1 cellular context compared by ENCODE assay signal in the genomic region with DNA sequence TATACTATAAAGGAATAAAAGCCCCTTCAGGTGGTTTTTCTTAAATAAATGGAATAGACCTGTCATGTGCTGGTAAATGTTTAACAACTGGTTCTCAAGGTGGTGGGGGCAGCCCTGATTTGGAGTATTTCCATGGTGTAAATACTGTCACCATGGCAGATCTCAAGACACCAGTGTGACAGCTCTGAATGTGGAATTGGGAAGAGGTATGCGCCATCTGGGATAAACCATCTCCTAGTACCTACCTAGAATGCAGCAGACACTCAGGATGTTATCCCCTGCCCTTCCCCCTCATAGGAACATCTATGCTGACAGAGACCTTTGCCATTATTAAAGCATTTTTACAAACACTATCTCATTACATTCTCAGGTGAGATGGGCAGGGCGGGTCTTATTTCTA.
TF ChIP-seq lines count a peak whose summit lies in the region.

No MANE protein-coding gene starts in this region.

TF ChIP-seq in HEK293, 187 proteins besides CTCF, POLR2A, EP300 and RAD21 (continued from another document):
- no peak for TF ChIP-seq ZNF157 (tag by site-specific recombination; IDR thresholded peaks at IDR 0.05)
- TF ChIP-seq, protein P1, sequence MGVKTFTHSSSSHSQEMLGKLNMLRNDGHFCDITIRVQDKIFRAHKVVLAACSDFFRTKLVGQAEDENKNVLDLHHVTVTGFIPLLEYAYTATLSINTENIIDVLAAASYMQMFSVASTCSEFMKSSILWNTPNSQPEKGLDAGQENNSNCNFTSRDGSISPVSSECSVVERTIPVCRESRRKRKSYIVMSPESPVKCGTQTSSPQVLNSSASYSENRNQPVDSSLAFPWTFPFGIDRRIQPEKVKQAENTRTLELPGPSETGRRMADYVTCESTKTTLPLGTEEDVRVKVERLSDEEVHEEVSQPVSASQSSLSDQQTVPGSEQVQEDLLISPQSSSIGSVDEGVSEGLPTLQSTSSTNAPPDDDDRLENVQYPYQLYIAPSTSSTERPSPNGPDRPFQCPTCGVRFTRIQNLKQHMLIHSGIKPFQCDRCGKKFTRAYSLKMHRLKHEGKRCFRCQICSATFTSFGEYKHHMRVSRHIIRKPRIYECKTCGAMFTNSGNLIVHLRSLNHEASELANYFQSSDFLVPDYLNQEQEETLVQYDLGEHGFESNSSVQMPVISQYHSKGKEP (tag by site-specific recombination; IDR thresholded peaks at IDR 0.05) = no peak
- no peak for TF ChIP-seq ZNF132 (tag by site-specific recombination; IDR thresholded peaks at IDR 0.05; ENCODE audit: borderline replicate concordance)
- TF ChIP-seq, protein P2, sequence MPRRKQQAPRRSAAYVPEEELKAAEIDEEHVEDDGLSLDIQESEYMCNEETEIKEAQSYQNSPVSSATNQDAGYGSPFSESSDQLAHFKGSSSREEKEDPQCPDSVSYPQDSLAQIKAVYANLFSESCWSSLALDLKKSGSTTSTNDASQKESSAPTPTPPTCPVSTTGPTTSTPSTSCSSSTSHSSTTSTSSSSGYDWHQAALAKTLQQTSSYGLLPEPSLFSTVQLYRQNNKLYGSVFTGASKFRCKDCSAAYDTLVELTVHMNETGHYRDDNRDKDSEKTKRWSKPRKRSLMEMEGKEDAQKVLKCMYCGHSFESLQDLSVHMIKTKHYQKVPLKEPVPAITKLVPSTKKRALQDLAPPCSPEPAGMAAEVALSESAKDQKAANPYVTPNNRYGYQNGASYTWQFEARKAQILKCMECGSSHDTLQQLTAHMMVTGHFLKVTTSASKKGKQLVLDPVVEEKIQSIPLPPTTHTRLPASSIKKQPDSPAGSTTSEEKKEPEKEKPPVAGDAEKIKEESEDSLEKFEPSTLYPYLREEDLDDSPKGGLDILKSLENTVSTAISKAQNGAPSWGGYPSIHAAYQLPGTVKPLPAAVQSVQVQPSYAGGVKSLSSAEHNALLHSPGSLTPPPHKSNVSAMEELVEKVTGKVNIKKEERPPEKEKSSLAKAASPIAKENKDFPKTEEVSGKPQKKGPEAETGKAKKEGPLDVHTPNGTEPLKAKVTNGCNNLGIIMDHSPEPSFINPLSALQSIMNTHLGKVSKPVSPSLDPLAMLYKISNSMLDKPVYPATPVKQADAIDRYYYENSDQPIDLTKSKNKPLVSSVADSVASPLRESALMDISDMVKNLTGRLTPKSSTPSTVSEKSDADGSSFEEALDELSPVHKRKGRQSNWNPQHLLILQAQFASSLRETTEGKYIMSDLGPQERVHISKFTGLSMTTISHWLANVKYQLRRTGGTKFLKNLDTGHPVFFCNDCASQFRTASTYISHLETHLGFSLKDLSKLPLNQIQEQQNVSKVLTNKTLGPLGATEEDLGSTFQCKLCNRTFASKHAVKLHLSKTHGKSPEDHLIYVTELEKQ (tag by site-specific recombination; IDR thresholded peaks at IDR 0.05; ENCODE audit: borderline replicate concordance) = no peak
- no peak for TF ChIP-seq ZBTB7A (tag by site-specific recombination; IDR thresholded peaks at IDR 0.05; ENCODE audit: low read depth)
- TF ChIP-seq ZNF560 (tag by site-specific recombination; IDR thresholded peaks at IDR 0.05; ENCODE audit: borderline replicate concordance) = no peak
- TF ChIP-seq GLI2 (tag by site-specific recombination; IDR thresholded peaks at IDR 0.05; ENCODE audit: borderline replicate concordance, low read depth) = no peak
- TF ChIP-seq, protein P3, sequence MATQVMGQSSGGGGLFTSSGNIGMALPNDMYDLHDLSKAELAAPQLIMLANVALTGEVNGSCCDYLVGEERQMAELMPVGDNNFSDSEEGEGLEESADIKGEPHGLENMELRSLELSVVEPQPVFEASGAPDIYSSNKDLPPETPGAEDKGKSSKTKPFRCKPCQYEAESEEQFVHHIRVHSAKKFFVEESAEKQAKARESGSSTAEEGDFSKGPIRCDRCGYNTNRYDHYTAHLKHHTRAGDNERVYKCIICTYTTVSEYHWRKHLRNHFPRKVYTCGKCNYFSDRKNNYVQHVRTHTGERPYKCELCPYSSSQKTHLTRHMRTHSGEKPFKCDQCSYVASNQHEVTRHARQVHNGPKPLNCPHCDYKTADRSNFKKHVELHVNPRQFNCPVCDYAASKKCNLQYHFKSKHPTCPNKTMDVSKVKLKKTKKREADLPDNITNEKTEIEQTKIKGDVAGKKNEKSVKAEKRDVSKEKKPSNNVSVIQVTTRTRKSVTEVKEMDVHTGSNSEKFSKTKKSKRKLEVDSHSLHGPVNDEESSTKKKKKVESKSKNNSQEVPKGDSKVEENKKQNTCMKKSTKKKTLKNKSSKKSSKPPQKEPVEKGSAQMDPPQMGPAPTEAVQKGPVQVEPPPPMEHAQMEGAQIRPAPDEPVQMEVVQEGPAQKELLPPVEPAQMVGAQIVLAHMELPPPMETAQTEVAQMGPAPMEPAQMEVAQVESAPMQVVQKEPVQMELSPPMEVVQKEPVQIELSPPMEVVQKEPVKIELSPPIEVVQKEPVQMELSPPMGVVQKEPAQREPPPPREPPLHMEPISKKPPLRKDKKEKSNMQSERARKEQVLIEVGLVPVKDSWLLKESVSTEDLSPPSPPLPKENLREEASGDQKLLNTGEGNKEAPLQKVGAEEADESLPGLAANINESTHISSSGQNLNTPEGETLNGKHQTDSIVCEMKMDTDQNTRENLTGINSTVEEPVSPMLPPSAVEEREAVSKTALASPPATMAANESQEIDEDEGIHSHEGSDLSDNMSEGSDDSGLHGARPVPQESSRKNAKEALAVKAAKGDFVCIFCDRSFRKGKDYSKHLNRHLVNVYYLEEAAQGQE (tag by site-specific recombination; IDR thresholded peaks at IDR 0.05) = no peak
